Comparison of ENCODE assay signal across 8 cellular contexts in genomic region chr19:39792999-39793546, GRCh38.
DNase-seq lines count a peak whose midpoint lies in the region; ATAC-seq lines count a peak whose summit lies in the region.

No MANE protein-coding gene starts in this region.

- peak; percentile 72 for DNase-seq in Ammon's horn (ENCODE audit: low spot score)
- DNase-seq in LoVo (ENCODE audit: low spot score) = peak; percentile 60
- DNase-seq in SHP77 treated with DMSO at 0.1 percent for 48 hours (lab: John Stamatoyannopoulos, UW) = peak; percentile 85
- DNase-seq in activated gamma-delta T cell treated with Interleukin-2 at 50 U/mL for 16 hours = peak; percentile 72
- peak; percentile 63 for DNase-seq in foreskin melanocyte

- no peaks in the 10 kb centered on the region for H3K36me3 ChIP-seq in neuron (ENCODE audit: insufficient read depth, low read length)

- peaks cover 11% of the 10 kb centered on the region for H3K27me3 ChIP-seq in neuron (ENCODE audit: insufficient read depth, low read length)

- H3K27me3 Mint-ChIP-seq in stimulated activated naive CD8-positive, alpha-beta T cell treated with anti-CD3 and anti-CD28 coated beads, Interleukin-15, Interleukin-2, amounts not matched to agents 100 ng/mL and 50 ng/mL, for 24 hours = peaks cover 17% of the 10 kb centered on the region

- H3K9me3 ChIP-seq in neuron (ENCODE audit: low read length) = no peaks in the 10 kb centered on the region

- H3K4me3 ChIP-seq in neuron (ENCODE audit: low read length) = peak overlapping the region; percentile 55

- no peaks in the 10 kb centered on the region for H3K36me3 Mint-ChIP-seq in stimulated activated naive CD8-positive, alpha-beta T cell treated with anti-CD3 and anti-CD28 coated beads, Interleukin-15, Interleukin-2, amounts not matched to agents 100 ng/mL and 50 ng/mL, for 24 hours (ENCODE audit: low read depth)

- H3K9me3 Mint-ChIP-seq in stimulated activated naive CD8-positive, alpha-beta T cell treated with anti-CD3 and anti-CD28 coated beads, Interleukin-15, Interleukin-2, amounts not matched to agents 100 ng/mL and 50 ng/mL, for 24 hours = peaks cover 7% of the 10 kb centered on the region

- peak overlapping the region; percentile 69 for H2AFZ ChIP-seq in neuron (ENCODE audit: low read depth, low read length)

- ATAC-seq in GM19467 (IDR thresholded peaks at IDR 0.05; ENCODE audit: unreplicated experiment) = peak; percentile 58

- no peaks in the 10 kb centered on the region for H3K4me1 ChIP-seq in neuron (ENCODE audit: insufficient read depth, low read length)

- H3K4me3 Mint-ChIP-seq in stimulated activated naive CD8-positive, alpha-beta T cell treated with anti-CD3 and anti-CD28 coated beads, Interleukin-15, Interleukin-2, amounts not matched to agents 100 ng/mL and 50 ng/mL, for 24 hours = peak overlapping the region; percentile 77

- H3K4me1 Mint-ChIP-seq in stimulated activated naive CD8-positive, alpha-beta T cell treated with anti-CD3 and anti-CD28 coated beads, Interleukin-15, Interleukin-2, amounts not matched to agents 100 ng/mL and 50 ng/mL, for 24 hours (ENCODE audit: low read depth) = peaks cover 7% of the 10 kb centered on the region

- H3K27ac Mint-ChIP-seq in stimulated activated naive CD8-positive, alpha-beta T cell treated with anti-CD3 and anti-CD28 coated beads, Interleukin-15, Interleukin-2, amounts not matched to agents 100 ng/mL and 50 ng/mL, for 24 hours = no peak overlapping the region

Comparison
In these comparisons a context has a peak if more than half of its experiments do, and no peak if none do; other contexts are left out.
1. Peak in every context shown above with its lines: DNase-seq, ATAC-seq and H3K4me3 ChIP-seq.